ENCODE assay signal across 10 cellular contexts in genomic region chr4:135418353-135418752, GRCh38.
DNase-seq lines count a peak whose midpoint lies in the region; ATAC-seq, FAIRE-seq and TF ChIP-seq lines count a peak whose summit lies in the region.
"Had no signal": no experiment of that assay in that cellular context is flagged by ENCODE, and none has a peak within 500 bp of the region (broad histone marks: within the 10 kb centered on the region; RNA-seq: fewer than 3 reads in every experiment).

No MANE protein-coding gene starts in this region.

- H3K27ac Mint-ChIP-seq in activated naive CD4-positive, alpha-beta T cell treated with anti-CD3 and anti-CD28 coated beads, Interleukin-2, amount 10 ng/mL, durations not matched to agents 7 days and 5 days = no peak overlapping the region

- no peaks in the 10 kb centered on the region; a peak in 1 of 5 replicates for H3K27me3 ChIP-seq in HepG2 (ENCODE audit: control insufficient read depth in 1 of 2, insufficient read depth in 2 of 2, low read length in 2 of 2)

- H2AFZ ChIP-seq in HepG2 (ENCODE audit: low read length) = no peak overlapping the region

- TF ChIP-seq CTCF in GM12872 (IDR thresholded peaks at IDR 0.05; ENCODE audit: insufficient read depth, low read depth, low read length) = peak; percentile 66
- TF ChIP-seq CTCF in RWPE1 (conservative IDR thresholded peaks at IDR 0.05; ENCODE audit: low read depth) = no peak
- peak; percentile 35 for TF ChIP-seq CTCF in HepG2 (CRISPR knock-in tag; IDR thresholded peaks at IDR 0.05)

- H3K9me3 Mint-ChIP-seq in activated naive CD4-positive, alpha-beta T cell treated with anti-CD3 and anti-CD28 coated beads, Interleukin-2, amount 10 ng/mL, durations not matched to agents 7 days and 5 days = peaks cover 8% of the 10 kb centered on the region

- TF ChIP-seq EP300 in HepG2 (IDR thresholded peaks at IDR 0.05; ENCODE audit: low read depth in 2 of 2, low read length in 2 of 2) = no peak
- no peak for TF ChIP-seq EP300 in HepG2 (CRISPR knock-in tag; IDR thresholded peaks at IDR 0.05; ENCODE audit: borderline replicate concordance)

- H3K4me3 Mint-ChIP-seq in activated naive CD4-positive, alpha-beta T cell treated with anti-CD3 and anti-CD28 coated beads, Interleukin-2, amount 10 ng/mL, durations not matched to agents 7 days and 5 days = no peak overlapping the region

- in situ Hi-C loops in HepG2 (cut with HindIII; ENCODE audit: extremely low pct_ligation_motif_present, low pct_unique_long_range_greater_than_20kb) = no loop called here

- peak; percentile 49 for ATAC-seq in HG02798 (IDR thresholded peaks at IDR 0.05; ENCODE audit: poor library complexity, unreplicated experiment)
- ATAC-seq in HepG2 = peak; percentile 59
- no peak for ATAC-seq in HG03439 (IDR thresholded peaks at IDR 0.05; ENCODE audit: unreplicated experiment)
- no peak for ATAC-seq in esophagus mucosa

- no peak overlapping the region for H3K4me3 ChIP-seq in HepG2 (replicated peaks in 1 of 3; ENCODE audit: insufficient read depth in 1 of 3, low read depth in 2 of 3, low read length in 3 of 3)

- WGBS in HepG2 (ENCODE audit: low lambda C conversion rate) = 6% methylated on average over 1 of the region's 1 CpG

- BruUV-seq in HepG2 (replicated peaks; lab: Mats Ljungman, UMichigan) = no TSS peak

- H3K4me1 Mint-ChIP-seq in activated naive CD4-positive, alpha-beta T cell treated with anti-CD3 and anti-CD28 coated beads, Interleukin-2, amount 10 ng/mL, durations not matched to agents 7 days and 5 days = no peaks in the 10 kb centered on the region

- CTCF ChIA-PET in RWPE1 (lab: Yijun Ruan, JAX) (no interaction called here), HepG2 (lab: Yijun Ruan, JAX; ENCODE audit: low intra/inter-chr PET ratio, low total read pairs) (no interaction called here)
- CTCF ChIA-PET in activated naive CD4-positive, alpha-beta T cell treated with anti-CD3 and anti-CD28 coated beads, Interleukin-2, amount 10 ng/mL, durations not matched to agents 7 days and 5 days (lab: Charles Lee) = no interaction called here

- H3K27ac ChIP-seq in RWPE1 (no peak overlapping the region), HepG2 (ENCODE audit: extremely low read length, insufficient read depth, low read length) (no peak overlapping the region)

- no peaks in the 10 kb centered on the region for H3K4me1 ChIP-seq in HepG2 (ENCODE audit: insufficient read depth, low read length)

- no peak overlapping the region for H3K9ac ChIP-seq in HepG2 (ENCODE audit: insufficient read depth, low read depth, low read length)

- POLR2A ChIA-PET in RWPE1 (lab: Yijun Ruan, JAX; ENCODE audit: low non-redundant PET) (no interaction called here), HepG2 (lab: Yijun Ruan, JAX) (no interaction called here)

- no peaks in the 10 kb centered on the region for H4K20me1 ChIP-seq in HepG2 (ENCODE audit: insufficient read depth, low read length)

- H3K9me3 ChIP-seq in HepG2 (ENCODE audit: low read length) = 0 out of 2 replicates have a peak, but pooled peaks cover 7% of the 10 kb centered on the region

- no peak overlapping the region for H3K4me2 ChIP-seq in HepG2 (ENCODE audit: low read depth, low read length)

- intact Hi-C loops in HepG2 (cut with micrococcal nuclease; ENCODE audit: unreplicated experiment) = loop anchor here (1.0 kb wide), 1 partner anchor 47 kb away; no protein-coding TSS in a partner anchor

- no peaks in the 10 kb centered on the region for H3K36me3 Mint-ChIP-seq in activated naive CD4-positive, alpha-beta T cell treated with anti-CD3 and anti-CD28 coated beads, Interleukin-2, amount 10 ng/mL, durations not matched to agents 7 days and 5 days

- DNase-seq in RWPE1 (ENCODE audit: low spot score) (peak; percentile 1), HepG2 (ENCODE audit: low spot score) (peak; percentile 3), GM12892 (ENCODE audit: insufficient read length) (no peak)
- no peak for DNase-seq in activated naive CD4-positive, alpha-beta T cell treated with anti-CD3 and anti-CD28 coated beads, Interleukin-2, amount 10 ng/mL, durations not matched to agents 7 days and 5 days
- DNase-seq: T1000 had no signal

- H3K79me2 ChIP-seq in HepG2 (ENCODE audit: insufficient read depth, low read length) = no peaks in the 10 kb centered on the region

- no peaks in the 10 kb centered on the region for H3K27me3 Mint-ChIP-seq in activated naive CD4-positive, alpha-beta T cell treated with anti-CD3 and anti-CD28 coated beads, Interleukin-2, amount 10 ng/mL, durations not matched to agents 7 days and 5 days

- FAIRE-seq in HepG2 (lab: Jason Lieb, UNC) (no peak), GM12892 (lab: Jason Lieb, UNC) (no peak)
- FAIRE-seq: endothelial cell of umbilical vein had no signal

- no peak for TF ChIP-seq RAD21 in HepG2 (CRISPR knock-in tag; IDR thresholded peaks at IDR 0.05)

- TF ChIP-seq POLR2A in HepG2 (IDR thresholded peaks at IDR 0.05; ENCODE audit: insufficient read depth in 1 of 2, low read depth in 2 of 2, low read length in 2 of 2) = no peak
- TF ChIP-seq POLR2A in GM12892 (IDR thresholded peaks at IDR 0.05; ENCODE audit: low read depth, low read length) = no peak

- no peaks in the 10 kb centered on the region for H3K36me3 ChIP-seq in HepG2 (replicated peaks in 1 of 2; ENCODE audit: control insufficient read depth in 1 of 2, insufficient read depth in 2 of 2, low read length in 2 of 2)

TF ChIP-seq in HepG2, 621 proteins besides CTCF, POLR2A, EP300 and RAD21:
- TF ChIP-seq CCAR2 (optimal IDR thresholded peaks at IDR 0.05; ENCODE audit: low read depth, low read length) = no peak
- TF ChIP-seq ZNF792 (CRISPR knock-in tag; IDR thresholded peaks at IDR 0.05) = peak; percentile 79
- TF ChIP-seq STAG1 (CRISPR knock-in tag; IDR thresholded peaks at IDR 0.05) = peak; percentile 25; the same call in 1 of the 2 replicates
- TF ChIP-seq, protein P1, sequence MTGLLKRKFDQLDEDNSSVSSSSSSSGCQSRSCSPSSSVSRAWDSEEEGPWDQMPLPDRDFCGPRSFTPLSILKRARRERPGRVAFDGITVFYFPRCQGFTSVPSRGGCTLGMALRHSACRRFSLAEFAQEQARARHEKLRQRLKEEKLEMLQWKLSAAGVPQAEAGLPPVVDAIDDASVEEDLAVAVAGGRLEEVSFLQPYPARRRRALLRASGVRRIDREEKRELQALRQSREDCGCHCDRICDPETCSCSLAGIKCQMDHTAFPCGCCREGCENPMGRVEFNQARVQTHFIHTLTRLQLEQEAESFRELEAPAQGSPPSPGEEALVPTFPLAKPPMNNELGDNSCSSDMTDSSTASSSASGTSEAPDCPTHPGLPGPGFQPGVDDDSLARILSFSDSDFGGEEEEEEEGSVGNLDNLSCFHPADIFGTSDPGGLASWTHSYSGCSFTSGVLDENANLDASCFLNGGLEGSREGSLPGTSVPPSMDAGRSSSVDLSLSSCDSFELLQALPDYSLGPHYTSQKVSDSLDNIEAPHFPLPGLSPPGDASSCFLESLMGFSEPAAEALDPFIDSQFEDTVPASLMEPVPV (CRISPR knock-in tag; IDR thresholded peaks at IDR 0.05) = no peak

Comparison
In these comparisons a context has a peak if more than half of its experiments do, and no peak if none do; other contexts are left out.
1. ATAC-seq: peak in HG02798 (single experiment) and HepG2 (single experiment); none in HG03439 (single experiment) and esophagus mucosa (single experiment).
2. DNase-seq: peak in RWPE1 (single experiment) and HepG2 (single experiment); none in activated naive CD4-positive, alpha-beta T cell treated with anti-CD3 and anti-CD28 coated beads, Interleukin-2, amount 10 ng/mL, durations not matched to agents 7 days and 5 days (single experiment) and GM12892 (single experiment).